In genomic region chr2:71798266-71799012, GRCh38 we compare ENCODE assay signal across 9 cellular contexts.
A peak's percentile ranks its signal among the peaks of the same experiment; 100 is the strongest.
DNase-seq lines count a peak whose midpoint lies in the region; ATAC-seq and TF ChIP-seq lines count a peak whose summit lies in the region.
"Had no signal": no experiment of that assay in that cellular context is flagged by ENCODE, and none has a peak within 500 bp of the region (broad histone marks: within the 10 kb centered on the region; RNA-seq: fewer than 3 reads in every experiment).

No MANE protein-coding gene starts in this region.

- 62% methylated on average over 2 of the region's 8 CpGs; no CpG with 5 or more reads in 1 of the 2 donors for WGBS in gastroesophageal sphincter (ENCODE audit: low coverage in 1 of 2), 2 donors
- WGBS in prostate gland: 88% methylated on average over 8 of the region's 8 CpGs

- peak; percentile 59 for DNase-seq in activated CD8-positive, alpha-beta memory T cell treated with anti-CD3 and anti-CD28 coated beads, Interleukin-2, amount 50 U/mL, for 48 hours
- DNase-seq in activated CD8-positive, alpha-beta memory T cell treated with anti-CD3 and anti-CD28 coated beads, Interleukin-2, amount 50 U/mL, for 4 hours: no peak
- no peak for DNase-seq in prostate gland (ENCODE audit: low spot score)
- no peak for DNase-seq in NCI-H1105 treated with DMSO at 0.1 percent for 48 hours (lab: John Stamatoyannopoulos, UW)
- DNase-seq: activated naive CD8-positive, alpha-beta T cell treated with anti-CD3 and anti-CD28 coated beads, Interleukin-2, amount 10 ng/mL, durations not matched to agents 7 days and 5 days had no signal

- H3K4me1 ChIP-seq in gastroesophageal sphincter (no peaks in the 10 kb centered on the region), prostate gland (replicated peaks) (peaks cover 12% of the 10 kb centered on the region)

- TF ChIP-seq POLR2A in gastroesophageal sphincter (IDR thresholded peaks at IDR 0.05) (no peak), prostate gland (IDR thresholded peaks at IDR 0.05) (no peak)

- H3K27ac ChIP-seq in SU-DHL-6 (ENCODE audit: low read depth, low read length) (no peak overlapping the region), gastroesophageal sphincter (no peak overlapping the region), prostate gland (no peak overlapping the region)

- H3K4me3 ChIP-seq in SU-DHL-6 (ENCODE audit: insufficient read depth, low read length, poor library complexity, severe bottlenecking): no peak overlapping the region
- no peak overlapping the region for H3K4me3 ChIP-seq in gastroesophageal sphincter
- no peak overlapping the region for H3K4me3 ChIP-seq in prostate gland

- no peaks in the 10 kb centered on the region for H3K9me2 ChIP-seq in SU-DHL-6 (replicated peaks; ENCODE audit: insufficient read depth, low read length)

- H4K20me1 ChIP-seq in SU-DHL-6 (ENCODE audit: low read depth, low read length): no peaks in the 10 kb centered on the region

- no peak overlapping the region for H3K4me2 ChIP-seq in SU-DHL-6 (ENCODE audit: low read depth, low read length, poor library complexity, severe bottlenecking)

- H3K27me3 ChIP-seq in SU-DHL-6 (ENCODE audit: low read length): no peaks in the 10 kb centered on the region
- H3K27me3 ChIP-seq in gastroesophageal sphincter: no peaks in the 10 kb centered on the region
- no peaks in the 10 kb centered on the region for H3K27me3 ChIP-seq in prostate gland (replicated peaks; ENCODE audit: insufficient read depth)

- ATAC-seq in HG03342 (IDR thresholded peaks at IDR 0.05; ENCODE audit: unreplicated experiment) (peak; percentile 56), gastroesophageal sphincter (no peak), HG03135 (IDR thresholded peaks at IDR 0.05; ENCODE audit: unreplicated experiment) (no peak)

- H3F3A ChIP-seq in SU-DHL-6 (ENCODE audit: insufficient read depth): no peaks in the 10 kb centered on the region

- no peaks in the 10 kb centered on the region for H3K9me3 ChIP-seq in SU-DHL-6 (ENCODE audit: insufficient read depth, low read length)
- no peaks in the 10 kb centered on the region for H3K9me3 ChIP-seq in gastroesophageal sphincter
- no peaks in the 10 kb centered on the region for H3K9me3 ChIP-seq in prostate gland

- no peak overlapping the region for H2AFZ ChIP-seq in SU-DHL-6 (ENCODE audit: low read depth, low read length, severe bottlenecking)

- H3K9ac ChIP-seq in SU-DHL-6 (ENCODE audit: low read length): no peak overlapping the region

- TF ChIP-seq CTCF in SU-DHL-6 (IDR thresholded peaks at IDR 0.05; ENCODE audit: insufficient read depth, low read length, poor library complexity, severe bottlenecking) (peak; percentile 35), gastroesophageal sphincter (IDR thresholded peaks at IDR 0.05) (peak in 3 of 4 experiments; percentile 47 to 76 (median 52)), prostate gland (IDR thresholded peaks at IDR 0.05) (peak in 3 of 4 experiments; percentile 46 to 62 (median 53))

- no peaks in the 10 kb centered on the region for H3K79me2 ChIP-seq in SU-DHL-6 (ENCODE audit: insufficient read depth, low read length)

- H3K36me3 ChIP-seq in SU-DHL-6 (ENCODE audit: low read length) (no peaks in the 10 kb centered on the region), gastroesophageal sphincter (no peaks in the 10 kb centered on the region), prostate gland (no peaks in the 10 kb centered on the region)

- intact Hi-C loops in prostate gland (cut with DNase I): loop anchor here (5.0 kb wide), 1 partner anchor 186 kb away; no protein-coding TSS in a partner anchor

- TF ChIP-seq EP300 in gastroesophageal sphincter (IDR thresholded peaks at IDR 0.05): no peak
